In the genomic region with DNA sequence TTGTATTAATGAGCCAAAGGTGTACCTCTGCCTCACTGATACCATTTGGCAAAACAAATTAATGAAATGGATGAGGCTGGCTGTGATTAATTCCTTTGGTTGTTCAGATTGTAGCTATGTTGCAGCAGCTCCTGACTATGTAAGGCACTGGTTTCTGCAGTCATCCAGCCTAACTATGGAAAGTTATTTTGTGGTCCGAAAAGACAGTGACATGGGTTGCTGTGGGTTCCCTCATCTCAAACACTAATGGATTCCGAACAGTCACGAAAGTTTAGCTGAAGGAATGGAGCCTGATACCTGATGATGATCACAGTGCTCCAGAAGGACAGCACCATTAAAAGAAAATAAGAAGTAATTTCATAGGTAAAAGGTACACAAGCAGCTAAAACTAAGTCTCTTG, we compare ENCODE assay signal across 16 cellular contexts. TPM values are rescaled to one million over a fixed set of nuclear protein-coding genes. Genes with fewer than 3 reads are reported as not detected.
A peak's percentile ranks its signal among the peaks of the same experiment; 100 is the strongest.
DNase-seq lines count a peak whose midpoint lies in the region; ATAC-seq lines count a peak whose summit lies in the region.
"Had no signal": no experiment of that assay in that cellular context is flagged by ENCODE, and none has a peak within 500 bp of the region (broad histone marks: within the 10 kb centered on the region; RNA-seq: fewer than 3 reads in every experiment).

No MANE protein-coding gene starts in this region.

- ATAC-seq in stimulated activated naive CD8-positive, alpha-beta T cell treated with anti-CD3 and anti-CD28 coated beads, Interleukin-15, Interleukin-2, amounts not matched to agents 100 U/mL and 50 U/mL, for 24 hours = no peak
- no peak for ATAC-seq in HG03108 (IDR thresholded peaks at IDR 0.05; ENCODE audit: unreplicated experiment)

- peak overlapping the region; percentile 78 for H3K27ac Mint-ChIP-seq in stimulated activated naive CD8-positive, alpha-beta T cell treated with anti-CD3 and anti-CD28 coated beads, Interleukin-15, Interleukin-2, amounts not matched to agents 100 ng/mL and 50 ng/mL, for 24 hours
- peak overlapping the region; percentile 14 for H3K27ac Mint-ChIP-seq in activated T-helper 2 cell treated with anti-CD3 and anti-CD28 coated beads, Interferon-gamma antibody, Interleukin-2, Interleukin-4, amounts not matched to agents 10 μg/mL and 5 μg/mL and 100 μg/mL, durations not matched to agents 14 hours and 24 hours and 36 hours

- intact Hi-C loops in activated T-helper 2 cell treated with anti-CD3 and anti-CD28 coated beads, Interferon-gamma antibody, Interleukin-2, Interleukin-4, amounts not matched to agents 10 μg/mL and 5 μg/mL and 100 μg/mL, durations not matched to agents 14 hours and 24 hours and 36 hours (cut with micrococcal nuclease) = no loop called here

- H3K36me3 Mint-ChIP-seq in stimulated activated naive CD8-positive, alpha-beta T cell treated with anti-CD3 and anti-CD28 coated beads, Interleukin-15, Interleukin-2, amounts not matched to agents 100 ng/mL and 50 ng/mL, for 24 hours (ENCODE audit: low read depth) = peaks cover 24% of the 10 kb centered on the region
- peaks cover 36% of the 10 kb centered on the region for H3K36me3 Mint-ChIP-seq in activated T-helper 2 cell treated with anti-CD3 and anti-CD28 coated beads, Interferon-gamma antibody, Interleukin-2, Interleukin-4, amounts not matched to agents 10 μg/mL and 5 μg/mL and 100 μg/mL, durations not matched to agents 14 hours and 24 hours and 36 hours (ENCODE audit: low read depth)

- H3K4me1 Mint-ChIP-seq in stimulated activated naive CD8-positive, alpha-beta T cell treated with anti-CD3 and anti-CD28 coated beads, Interleukin-15, Interleukin-2, amounts not matched to agents 100 ng/mL and 50 ng/mL, for 24 hours (ENCODE audit: low read depth) = peaks cover 79% of the 10 kb centered on the region
- peaks cover 58% of the 10 kb centered on the region for H3K4me1 Mint-ChIP-seq in activated T-helper 2 cell treated with anti-CD3 and anti-CD28 coated beads, Interferon-gamma antibody, Interleukin-2, Interleukin-4, amounts not matched to agents 10 μg/mL and 5 μg/mL and 100 μg/mL, durations not matched to agents 14 hours and 24 hours and 36 hours (ENCODE audit: low read depth)

- H3K4me3 Mint-ChIP-seq in stimulated activated naive CD8-positive, alpha-beta T cell treated with anti-CD3 and anti-CD28 coated beads, Interleukin-15, Interleukin-2, amounts not matched to agents 100 ng/mL and 50 ng/mL, for 24 hours = no peak overlapping the region
- H3K4me3 Mint-ChIP-seq in activated T-helper 2 cell treated with anti-CD3 and anti-CD28 coated beads, Interferon-gamma antibody, Interleukin-2, Interleukin-4, amounts not matched to agents 10 μg/mL and 5 μg/mL and 100 μg/mL, durations not matched to agents 14 hours and 24 hours and 36 hours (ENCODE audit: low read depth) = no peak overlapping the region

- H3K9me3 Mint-ChIP-seq in stimulated activated naive CD8-positive, alpha-beta T cell treated with anti-CD3 and anti-CD28 coated beads, Interleukin-15, Interleukin-2, amounts not matched to agents 100 ng/mL and 50 ng/mL, for 24 hours = no peaks in the 10 kb centered on the region
- H3K9me3 Mint-ChIP-seq in activated T-helper 2 cell treated with anti-CD3 and anti-CD28 coated beads, Interferon-gamma antibody, Interleukin-2, Interleukin-4, amounts not matched to agents 10 μg/mL and 5 μg/mL and 100 μg/mL, durations not matched to agents 14 hours and 24 hours and 36 hours = no peaks in the 10 kb centered on the region

- H3K27me3 Mint-ChIP-seq in stimulated activated naive CD8-positive, alpha-beta T cell treated with anti-CD3 and anti-CD28 coated beads, Interleukin-15, Interleukin-2, amounts not matched to agents 100 ng/mL and 50 ng/mL, for 24 hours = no peaks in the 10 kb centered on the region
- no peaks in the 10 kb centered on the region for H3K27me3 Mint-ChIP-seq in activated T-helper 2 cell treated with anti-CD3 and anti-CD28 coated beads, Interferon-gamma antibody, Interleukin-2, Interleukin-4, amounts not matched to agents 10 μg/mL and 5 μg/mL and 100 μg/mL, durations not matched to agents 14 hours and 24 hours and 36 hours (ENCODE audit: low read depth)

- DNase-seq in stimulated activated naive CD8-positive, alpha-beta T cell treated with anti-CD3 and anti-CD28 coated beads, Interleukin-15, Interleukin-2, amounts not matched to agents 100 U/mL and 50 U/mL, for 24 hours = no peak
- no peak for DNase-seq in activated T-helper 2 cell treated with anti-CD3 and anti-CD28 coated beads, Interferon-gamma antibody, Interleukin-2, Interleukin-4, amounts not matched to agents 10 μg/mL and 5 μg/mL and 100 μg/mL, durations not matched to agents 14 hours and 24 hours and 36 hours (ENCODE audit: low spot score)
- DNase-seq in myocyte (ENCODE audit: low read depth) (peak; percentile 68), SIG-M5 treated with dmso at 0.1 percent for 504 hours (lab: John Stamatoyannopoulos, UW; ENCODE audit: unreplicated experiment) (no peak), NCI-H187 (lab: John Stamatoyannopoulos, UW) (no peak)
- DNase-seq: C1 segment of cervical spinal cord, DMS79 treated with DMSO at 0.1 percent for 48 hours, MM.1S, NCI-H1092, NCI-H1436 treated with DMSO at 0.1 percent for 48 hours, NCI-H2107, NCI-H510A treated with DMSO at 0.1 percent for 48 hours, NCI-H774, SHP77 treated with DMSO at 0.1 percent for 48 hours had no signal

RNA-seq across cellular contexts. Expression of a gene that starts 42.6 kb away (rescaled TPM):
- total RNA-seq in activated T-helper 2 cell treated with anti-CD3 and anti-CD28 coated beads, Interferon-gamma antibody, Interleukin-2, Interleukin-4, amounts not matched to agents 10 μg/mL and 5 μg/mL and 100 μg/mL, durations not matched to agents 14 hours and 24 hours and 36 hours = 125 and 128 TPM in 2 replicates
- 17.3 and 18.2 TPM in 2 replicates for total RNA-seq in myocyte
- polyA plus RNA-seq in myocyte (2012) = 65.6 TPM

RNA-seq across cellular contexts. Expression of a gene that starts 55.0 kb away (rescaled TPM):
- 3.7 and 3.9 TPM in 2 replicates for total RNA-seq in activated T-helper 2 cell treated with anti-CD3 and anti-CD28 coated beads, Interferon-gamma antibody, Interleukin-2, Interleukin-4, amounts not matched to agents 10 μg/mL and 5 μg/mL and 100 μg/mL, durations not matched to agents 14 hours and 24 hours and 36 hours
- 0.16 and 0.72 TPM in 2 replicates for total RNA-seq in myocyte
- 0.74 TPM for polyA plus RNA-seq in myocyte (2012)
